22 cellular contexts compared by ENCODE assay signal in the genomic region with DNA sequence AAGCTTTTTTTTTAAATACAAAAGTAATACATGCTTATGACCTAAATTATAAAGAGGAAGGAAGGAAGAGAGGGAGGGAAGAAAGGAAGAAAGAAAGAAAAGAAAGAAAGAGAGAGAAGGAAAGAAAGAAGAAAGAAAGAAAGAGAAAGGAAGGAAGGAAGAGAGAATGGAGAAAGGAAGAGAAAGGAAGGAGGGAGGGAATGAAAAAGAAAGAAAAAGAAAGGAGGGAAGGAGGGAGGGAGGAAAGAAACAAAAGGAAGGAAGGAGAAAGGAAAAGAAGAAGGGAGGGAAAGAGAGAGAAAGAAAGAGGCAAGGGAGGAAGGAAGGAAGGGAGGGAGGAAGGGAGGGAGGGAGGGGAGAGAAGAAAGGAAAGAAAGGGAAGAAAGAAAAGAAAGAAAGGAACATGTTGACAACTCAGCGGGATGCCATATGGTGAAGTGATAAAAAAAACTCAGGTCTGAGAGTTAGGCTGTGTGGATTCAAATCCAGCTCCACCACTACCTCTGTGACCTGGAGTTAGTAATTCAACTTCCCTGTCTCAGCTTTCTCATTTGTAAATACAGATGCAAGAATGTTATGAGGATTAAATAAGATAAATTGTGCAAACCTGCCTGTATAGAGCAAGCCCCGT.
"Had no signal": no experiment of that assay in that cellular context is flagged by ENCODE, and none has a peak within 500 bp of the region (broad histone marks: within the 10 kb centered on the region; RNA-seq: fewer than 3 reads in every experiment).

No MANE protein-coding gene starts in this region.

- ATAC-seq: left ventricle myocardium superior; natural killer cell treated with Interleukin-12 subunit alpha and Interleukin-12 subunit beta and Interleukin-15 and Interleukin-18, amount 100 ng/mL, for 72 hours had no signal

- H3K4me3 Mint-ChIP-seq: activated B cell treated with CpG ODN at 0.5 μM for 24 hours; activated naive CD4-positive, alpha-beta T cell treated with anti-CD3 and anti-CD28 coated beads, Interleukin-2, amount 10 ng/mL, durations not matched to agents 7 days and 5 days; natural killer cell treated with Interleukin-12 subunit alpha and Interleukin-12 subunit beta and Interleukin-15 and Interleukin-18, amount 100 ng/mL, for 72 hours; type B pancreatic cell had no signal

- H3K9me3 Mint-ChIP-seq: activated B cell treated with CpG ODN at 0.5 μM for 24 hours; activated naive CD4-positive, alpha-beta T cell treated with anti-CD3 and anti-CD28 coated beads, Interleukin-2, amount 10 ng/mL, durations not matched to agents 7 days and 5 days; natural killer cell treated with Interleukin-12 subunit alpha and Interleukin-12 subunit beta and Interleukin-15 and Interleukin-18, amount 100 ng/mL, for 72 hours; type B pancreatic cell had no signal

- H3K4me1 ChIP-seq: esophagus muscularis mucosa, prostate gland, testis, vagina had no signal

- H3K36me3 ChIP-seq: esophagus muscularis mucosa, neutrophil, ovary, prostate gland, vagina had no signal

- DNase-seq: activated B cell treated with CpG ODN at 0.5 μM for 24 hours; activated CD4-positive, alpha-beta T cell treated with anti-CD3 and anti-CD28 coated beads for 4 hours; activated CD4-positive, alpha-beta T cell treated with anti-CD3 and anti-CD28 coated beads, Interleukin-2, amount 50 U/mL, for 48 hours; activated CD8-positive, alpha-beta memory T cell treated with anti-CD3 and anti-CD28 coated beads, Interleukin-2, amount 50 U/mL, for 48 hours; activated effector memory CD4-positive, alpha-beta T cell treated with anti-CD3 and anti-CD28 coated beads, Interleukin-2, amount 50 U/mL, for 16 hours; activated naive CD4-positive, alpha-beta T cell treated with anti-CD3 and anti-CD28 coated beads, Interleukin-2, amount 10 ng/mL, durations not matched to agents 7 days and 5 days; activated T-cell treated with anti-CD3 and anti-CD28 coated beads, Interleukin-2, amount 50 U/mL, for 48 hours; amygdala; cerebellar nuclear complex; hippocampal formation; left ventricle myocardium superior; ovary; stimulated activated CD4-positive, alpha-beta T cell treated with anti-CD3 and anti-CD28 coated beads, Interleukin-4, amount 100 ng/mL, for 4 hours; T1000; testis had no signal

- H3K4me3 ChIP-seq: coronary artery, esophagus muscularis mucosa, ovary, prostate gland, testis, vagina had no signal

- H3K27me3 ChIP-seq: neutrophil, ovary, testis, vagina had no signal

- H3K27ac Mint-ChIP-seq: activated B cell treated with CpG ODN at 0.5 μM for 24 hours; activated naive CD4-positive, alpha-beta T cell treated with anti-CD3 and anti-CD28 coated beads, Interleukin-2, amount 10 ng/mL, durations not matched to agents 7 days and 5 days; type B pancreatic cell had no signal

- H3K36me3 Mint-ChIP-seq: activated naive CD4-positive, alpha-beta T cell treated with anti-CD3 and anti-CD28 coated beads, Interleukin-2, amount 10 ng/mL, durations not matched to agents 7 days and 5 days; natural killer cell treated with Interleukin-12 subunit alpha and Interleukin-12 subunit beta and Interleukin-15 and Interleukin-18, amount 100 ng/mL, for 72 hours; type B pancreatic cell had no signal

- H3K27ac ChIP-seq: coronary artery, esophagus muscularis mucosa, neutrophil, ovary, prostate gland, testis, vagina had no signal

- H3K27me3 Mint-ChIP-seq: activated B cell treated with CpG ODN at 0.5 μM for 24 hours, type B pancreatic cell had no signal
